ENCODE assay signal across 8 cellular contexts in the genomic region with DNA sequence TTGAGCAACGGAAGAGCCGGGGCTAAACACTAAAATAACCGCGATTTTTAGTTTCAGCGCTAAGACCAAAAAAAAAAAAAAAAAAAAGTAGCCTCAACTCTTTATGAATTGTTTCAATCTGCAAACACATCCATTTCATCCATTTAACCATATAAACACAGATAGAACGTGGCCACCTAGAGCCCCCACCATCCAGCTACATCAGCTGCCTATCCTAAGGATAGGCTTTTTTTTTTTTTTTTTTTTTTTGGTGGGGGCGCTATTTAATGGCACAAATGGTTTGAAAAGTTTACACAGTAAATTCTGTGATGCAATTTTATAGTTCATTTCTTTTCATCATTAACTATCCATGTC. TPM values are rescaled to one million over a fixed set of nuclear protein-coding genes. Genes with fewer than 3 reads are reported as not detected.
DNase-seq lines count a peak whose midpoint lies in the region; ATAC-seq, FAIRE-seq and TF ChIP-seq lines count a peak whose summit lies in the region.

No MANE protein-coding gene starts in this region.

- H3K4me1 ChIP-seq in fibroblast of lung (ENCODE audit: control insufficient read depth, extremely low read depth, insufficient read depth, low read length), result no peaks in the 10 kb centered on the region

- CTCF ChIA-PET in CD4-positive, alpha-beta T cell (lab: Charles Lee), result interaction anchor here (1.0 kb wide), 1 partner anchor 296 kb away, joined by 4 read pairs; the partner anchor contains the start of gene RPS4X

- H3K36me3 Mint-ChIP-seq in CD4-positive, alpha-beta T cell (ENCODE audit: low read depth), result peaks cover 17% of the 10 kb centered on the region

- H3K4me3 ChIP-seq in NB4 (ENCODE audit: low read depth, low read length) (peak overlapping the region; percentile 89), fibroblast of lung (replicated peaks in 1 of 4; ENCODE audit: control extremely low read depth in 1 of 4, insufficient read depth in 1 of 4, low read depth in 3 of 4, low read length in 4 of 4) (peak overlapping the region in 3 of 4 experiments; percentile 64 to 94 (median 78)), skin epidermis (peak overlapping the region; percentile 43 to 60 (median 51))

- peak overlapping the region; percentile 80 for H3K27ac Mint-ChIP-seq in CD4-positive, alpha-beta T cell

- H3K4me1 Mint-ChIP-seq in CD4-positive, alpha-beta T cell (ENCODE audit: low read depth), result peaks cover 6% of the 10 kb centered on the region

- no peak for ATAC-seq in CD4-positive, alpha-beta T cell (ENCODE audit: poor library complexity)
- peak; percentile 24 for ATAC-seq in GM21619 (IDR thresholded peaks at IDR 0.05; ENCODE audit: unreplicated experiment)

- intact Hi-C loops in CD4-positive, alpha-beta T cell (cut with DNase I, micrococcal nuclease), result loop anchor here in 1 of 2 experiments (10.0 kb wide), 1 partner anchor 298 kb away; the partner anchor contains the start of gene RPS4X

- H3K9ac ChIP-seq in fibroblast of lung (ENCODE audit: insufficient read depth, low read length), result no peak overlapping the region

- H3K4me2 ChIP-seq in fibroblast of lung (ENCODE audit: extremely low read depth, insufficient read depth, low read length), result peak overlapping the region; percentile 66

- no peaks in the 10 kb centered on the region for H3K27me3 Mint-ChIP-seq in CD4-positive, alpha-beta T cell

- peak overlapping the region; percentile 97 for H3K4me3 Mint-ChIP-seq in CD4-positive, alpha-beta T cell

- H3K36me3 ChIP-seq in fibroblast of lung (ENCODE audit: control insufficient read depth, insufficient read depth, low read length), result no peaks in the 10 kb centered on the region

- H2AFZ ChIP-seq in fibroblast of lung (ENCODE audit: low read length), result no peak overlapping the region

- peaks cover 4% of the 10 kb centered on the region for H3K27me3 ChIP-seq in CD4-positive, alpha-beta T cell (ENCODE audit: control insufficient read depth, insufficient read depth, low read length)
- H3K27me3 ChIP-seq in fibroblast of lung (ENCODE audit: control insufficient read depth, insufficient read depth, low read length), result no peaks in the 10 kb centered on the region

- no peak for TF ChIP-seq POLR2A in NB4 (IDR thresholded peaks at IDR 0.05; ENCODE audit: extremely low read depth, insufficient read length)

- H3K9me3 ChIP-seq in CD4-positive, alpha-beta T cell (ENCODE audit: control insufficient read depth, low read length), result no peaks in the 10 kb centered on the region
- no peaks in the 10 kb centered on the region for H3K9me3 ChIP-seq in fibroblast of lung (ENCODE audit: control insufficient read depth, insufficient read depth, low read depth, low read length)

- no peaks in the 10 kb centered on the region for H3K9me3 Mint-ChIP-seq in CD4-positive, alpha-beta T cell

- TF ChIP-seq CTCF in CD4-positive, alpha-beta T cell (IDR thresholded peaks at IDR 0.05), result no peak
- TF ChIP-seq CTCF in NB4 (IDR thresholded peaks at IDR 0.05; ENCODE audit: low read depth, low read length) (no peak), fibroblast of lung (conservative IDR thresholded peaks at IDR 0.05 in 1 of 2, IDR thresholded peaks at IDR 0.05 in 1 of 2; ENCODE audit: low read depth in 1 of 2, low read length in 2 of 2) (no peak)

- H4K20me1 ChIP-seq in fibroblast of lung (ENCODE audit: control insufficient read depth, extremely low read depth, insufficient read depth, low read length), result no peaks in the 10 kb centered on the region

- peaks cover 5% of the 10 kb centered on the region for H3K79me2 ChIP-seq in fibroblast of lung (ENCODE audit: control insufficient read depth, insufficient read depth, low read length)

- no peak for DNase-seq in CD4-positive, alpha-beta T cell
- DNase-seq in NB4 (ENCODE audit: low read depth) (no peak), fibroblast of lung (ENCODE audit: low read depth in 2 of 2) (no peak), amygdala (lab: John Stamatoyannopoulos, UW) (no peak), urothelium cell line (ENCODE audit: low spot score) (no peak), DMS114 treated with DMSO at 0.1 percent for 48 hours (lab: John Stamatoyannopoulos, UW; ENCODE audit: unreplicated experiment) (no peak)

- FAIRE-seq in urothelium cell line (lab: Jason Lieb, UNC), result no peak

- no peak overlapping the region for H3K27ac ChIP-seq in CD4-positive, alpha-beta T cell (ENCODE audit: low read depth, low read length)
- H3K27ac ChIP-seq in fibroblast of lung (ENCODE audit: insufficient read depth, low read length), result peak overlapping the region; percentile 83
- peak overlapping the region in 8 of 21 experiments; percentile 66 to 88 (median 74) for H3K27ac ChIP-seq in skin epidermis

- POLR2A ChIA-PET in CD4-positive, alpha-beta T cell (lab: Charles Lee), result no interaction called here

RNA-seq across cellular contexts. Expression of gene HDAC8, which starts 0.5 kb away (rescaled TPM):
- total RNA-seq in CD4-positive, alpha-beta T cell, result 1 to 10 TPM; 5.8 to 6.8 TPM
- total RNA-seq in fibroblast of lung, result 22.3 and 25.9 TPM in 2 replicates
- 18.9 and 25.9 TPM in 2 replicates for polyA plus RNA-seq in fibroblast of lung
- polyA plus RNA-seq in fibroblast of lung (2012), result 21.4 and 21.5 TPM in 2 replicates
- polyA minus RNA-seq in fibroblast of lung (ENCODE audit: low replicate concordance), result 8.8 and 33.4 TPM in 2 replicates
